7 cellular contexts compared by ENCODE assay signal in genomic region chr4:101790521-101791188, GRCh38. TPM values are rescaled to one million over a fixed set of nuclear protein-coding genes. Genes with fewer than 3 reads are reported as not detected.
DNase-seq lines count a peak whose midpoint lies in the region; ATAC-seq and TF ChIP-seq lines count a peak whose summit lies in the region.

Gene BANK1 (plus strand): TSS chr4:101790730. CDS start chr4:101790881, 151 bp downstream.

- DNase-seq in NCI-H2029 treated with DMSO at 0.1 percent for 48 hours (lab: John Stamatoyannopoulos, UW): peak; percentile 64
- peak; percentile 61 for DNase-seq in activated CD8-positive, alpha-beta memory T cell treated with anti-CD3 and anti-CD28 coated beads, Interleukin-2, amount 50 U/mL, for 48 hours
- DNase-seq in fibroblast of lung (ENCODE audit: low read depth in 2 of 2): peak; percentile 29 to 30
- peak; percentile 38 to 60 for DNase-seq in tibial artery

- ATAC-seq in GM18508 (IDR thresholded peaks at IDR 0.05; ENCODE audit: insufficient read depth, unreplicated experiment) (peak; percentile 99), HG02798 (IDR thresholded peaks at IDR 0.05; ENCODE audit: poor library complexity, unreplicated experiment) (peak; percentile 100)

- peak within 1 kb of the TSS; percentile 78 for H2AFZ ChIP-seq in fibroblast of lung (ENCODE audit: low read length)

- peak within 1 kb of the TSS; percentile 35 to 54 (median 45) for H3K4me3 ChIP-seq in fibroblast of lung (replicated peaks in 1 of 4; ENCODE audit: control extremely low read depth in 1 of 4, insufficient read depth in 1 of 4, low read depth in 3 of 4, low read length in 4 of 4)
- peak within 1 kb of the TSS; percentile 80 for H3K4me3 ChIP-seq in mucosa of stomach (ENCODE audit: low read length)
- H3K4me3 ChIP-seq in tibial artery: peak within 1 kb of the TSS; percentile 45 to 58

- peak within 1 kb of the TSS; percentile 75 for H3K4me2 ChIP-seq in fibroblast of lung (ENCODE audit: extremely low read depth, insufficient read depth, low read length)

- H3K4me1 ChIP-seq in fibroblast of lung (ENCODE audit: control insufficient read depth, extremely low read depth, insufficient read depth, low read length) (no peaks in the 10 kb centered on the region), mucosa of stomach (ENCODE audit: control insufficient read depth, insufficient read depth, low read length) (peaks cover 2% of the 10 kb centered on the region), tibial artery (peaks cover 0 to 10% (median 7%) of the 10 kb centered on the region in 4 donors)

- no peaks in the 10 kb centered on the region for H3K79me2 ChIP-seq in fibroblast of lung (ENCODE audit: control insufficient read depth, insufficient read depth, low read length)

- H4K20me1 ChIP-seq in fibroblast of lung (ENCODE audit: control insufficient read depth, extremely low read depth, insufficient read depth, low read length): no peaks in the 10 kb centered on the region

- H3K9me3 ChIP-seq in fibroblast of lung (ENCODE audit: control insufficient read depth, insufficient read depth, low read depth, low read length) (no peaks in the 10 kb centered on the region), mucosa of stomach (ENCODE audit: control insufficient read depth, low read length) (no peaks in the 10 kb centered on the region), tibial artery (no peaks in the 10 kb centered on the region)

- H3K27ac ChIP-seq in fibroblast of lung (ENCODE audit: insufficient read depth, low read length): no peak within 1 kb of the TSS
- no peak within 1 kb of the TSS for H3K27ac ChIP-seq in tibial artery

- H3K9ac ChIP-seq in fibroblast of lung (ENCODE audit: insufficient read depth, low read length) (peak within 1 kb of the TSS; percentile 30), mucosa of stomach (ENCODE audit: low read length) (peak within 1 kb of the TSS; percentile 91)

- TF ChIP-seq CTCF in fibroblast of lung (conservative IDR thresholded peaks at IDR 0.05 in 1 of 2, IDR thresholded peaks at IDR 0.05 in 1 of 2; ENCODE audit: low read depth in 1 of 2, low read length in 2 of 2): peak in 1 of 2 donors; percentile 11
- no peak for TF ChIP-seq CTCF in tibial artery (IDR thresholded peaks at IDR 0.05)

- intact Hi-C loops in tibial artery (cut with DNase I; ENCODE audit: low total_unique reads): no loop called here

- no peaks in the 10 kb centered on the region for H3K27me3 ChIP-seq in fibroblast of lung (ENCODE audit: control insufficient read depth, insufficient read depth, low read length)
- no peaks in the 10 kb centered on the region for H3K27me3 ChIP-seq in mucosa of stomach (ENCODE audit: control insufficient read depth, insufficient read depth, low read length)
- H3K27me3 ChIP-seq in tibial artery: peaks cover 0 to 13% of the 10 kb centered on the region in 2 donors

- H3K36me3 ChIP-seq in fibroblast of lung (ENCODE audit: control insufficient read depth, insufficient read depth, low read length) (no peaks in the 10 kb centered on the region), mucosa of stomach (ENCODE audit: control insufficient read depth, insufficient read depth, low read length) (no peaks in the 10 kb centered on the region), tibial artery (no peaks in the 10 kb centered on the region)

RNA-seq across cellular contexts. Expression of gene BANK1, which starts in this region (rescaled TPM):
- 0.26 and 0.83 TPM in 2 replicates for total RNA-seq in fibroblast of lung
- polyA plus RNA-seq in fibroblast of lung: 0.20 and 0.37 TPM in 2 replicates
- polyA plus RNA-seq in fibroblast of lung (2012): 0.10 and 0.12 TPM in 2 replicates
- polyA minus RNA-seq in fibroblast of lung (ENCODE audit: low replicate concordance): not detected in 2 replicates

Comparison
In these comparisons a context has a peak if more than half of its experiments do, and no peak if none do; other contexts are left out.
1. Peak in DNase-seq, H3K4me3 ChIP-seq, H3K9ac ChIP-seq and H3K4me2 ChIP-seq in fibroblast of lung; RNA of the gene not detected or under 1 TPM.